In genomic region chr17:917391-917811, GRCh38 we compare ENCODE assay signal across 18 cellular contexts.
DNase-seq lines count a peak whose midpoint lies in the region; ATAC-seq and TF ChIP-seq lines count a peak whose summit lies in the region.
"Had no signal": no experiment of that assay in that cellular context is flagged by ENCODE, and none has a peak within 500 bp of the region (broad histone marks: within the 10 kb centered on the region; RNA-seq: fewer than 3 reads in every experiment).

No MANE protein-coding gene starts in this region.

- H2BK15ac ChIP-seq in H9 (ENCODE audit: low read depth, low read length) (no peak overlapping the region), mesenchymal stem cell (ENCODE audit: low read depth, poor library complexity, severe bottlenecking) (no peak overlapping the region)

- H3K27ac Mint-ChIP-seq in H9: peak overlapping the region; percentile 3 to 90 (median 74); a peak in 5 of 7 replicates
- H3K27ac Mint-ChIP-seq: activated CD4-positive, alpha-beta T cell treated with anti-CD3 and anti-CD28 coated beads for 36 hours; activated T-cell treated with anti-CD3 and anti-CD28 coated beads, Interleukin-2, amount 50 U/mL, for 72 hours; CD4-positive, alpha-beta T cell; memory B cell had no signal

- peaks cover 12 to 37% (median 24%) of the 10 kb centered on the region in 3 experiments for H3K36me3 Mint-ChIP-seq in H9 (ENCODE audit: insufficient read depth in 1 of 3, low read depth in 3 of 3)
- H3K36me3 Mint-ChIP-seq: memory B cell had no signal

- H3K79me1 ChIP-seq in H9 (ENCODE audit: insufficient read depth, low read depth, low read length, poor library complexity, severe bottlenecking) (no peaks in the 10 kb centered on the region), mesenchymal stem cell (replicated peaks; ENCODE audit: low read length, poor library complexity, severe bottlenecking) (peaks cover 55% of the 10 kb centered on the region)

- H3K79me2 ChIP-seq in H9 (ENCODE audit: insufficient read depth, low read length): peaks cover 8% of the 10 kb centered on the region; the same call in 1 of the 2 replicates

- H3K4me2 ChIP-seq in H9 (ENCODE audit: insufficient read depth, insufficient read length, low read length): no peak overlapping the region
- H3K4me2 ChIP-seq in mesenchymal stem cell (ENCODE audit: low read length, poor library complexity, severe bottlenecking): no peak overlapping the region

- WGBS in H9 (ENCODE audit: extremely low coverage, insufficient read length, low lambda C conversion rate): no CpG with 5 or more reads among the region's 19 CpGs
- 98% methylated on average over 19 of the region's 19 CpGs for WGBS in mesenchymal stem cell
- 84 to 85% methylated on average over 4 to 19 of the region's 19 CpGs for WGBS in transverse colon (ENCODE audit: low coverage in 1 of 2), 2 donors

- no peak overlapping the region for H2AK5ac ChIP-seq in H9 (ENCODE audit: insufficient read length, low read length)
- no peak overlapping the region for H2AK5ac ChIP-seq in mesenchymal stem cell (ENCODE audit: low read length, severe bottlenecking)

- H3K36me3 ChIP-seq in duodenal mucosa (ENCODE audit: control insufficient read depth in 1 of 2, insufficient read depth in 2 of 2, low read length in 2 of 2) (no peaks in the 10 kb centered on the region), mesenchymal stem cell (ENCODE audit: control insufficient read depth in 1 of 2, insufficient read depth in 2 of 2, low read depth in 1 of 2, low read length in 2 of 2) (peaks cover 0 to 19% of the 10 kb centered on the region in 2 experiments), transverse colon (no peaks in the 10 kb centered on the region)
- H3K36me3 ChIP-seq: ovary had no signal

- H4K5ac ChIP-seq in H9 (ENCODE audit: insufficient read length, low read depth, low read length): no peak overlapping the region

- H3K4ac ChIP-seq in H9 (ENCODE audit: low read depth, low read length) (no peak overlapping the region), mesenchymal stem cell (ENCODE audit: low read depth in 1 of 2, low read length in 2 of 2) (no peak overlapping the region)

- no peaks in the 10 kb centered on the region for H4K20me1 ChIP-seq in H9 (ENCODE audit: control insufficient read depth, insufficient read depth, insufficient read length)

- H3K27ac ChIP-seq in H9 (ENCODE audit: insufficient read length, low read depth, low read length) (no peak overlapping the region), duodenal mucosa (ENCODE audit: low read depth, low read length) (peak overlapping the region; percentile 20), mesenchymal stem cell (ENCODE audit: low read length, poor library complexity, severe bottlenecking) (no peak overlapping the region), transverse colon (peak overlapping the region; percentile 15 to 58 (median 31))
- H3K27ac ChIP-seq: HL-60 had no signal

- no peak overlapping the region for H2BK20ac ChIP-seq in H9 (ENCODE audit: low read depth, low read length, poor library complexity, severe bottlenecking)

- H2BK5ac ChIP-seq in H9 (ENCODE audit: insufficient read length, low read length) (no peak overlapping the region), mesenchymal stem cell (ENCODE audit: low read depth, low read length, poor library complexity, severe bottlenecking) (no peak overlapping the region)

- H3K18ac ChIP-seq in H9 (ENCODE audit: insufficient read length, low read depth, low read length): no peak overlapping the region
- no peak overlapping the region for H3K18ac ChIP-seq in mesenchymal stem cell (ENCODE audit: low read depth in 1 of 2, low read length in 2 of 2)

- H3K27me3 Mint-ChIP-seq in H9 (ENCODE audit: low read depth): no peaks in the 10 kb centered on the region

- no peaks in the 10 kb centered on the region for H3K23me2 ChIP-seq in H9 (ENCODE audit: insufficient read length, low read depth, low read length, poor library complexity, severe bottlenecking)

- H3K9me3 Mint-ChIP-seq in H9: no peaks in the 10 kb centered on the region
- H3K9me3 Mint-ChIP-seq: activated T-cell treated with anti-CD3 and anti-CD28 coated beads, Interleukin-2, amount 50 U/mL, for 72 hours; CD4-positive, alpha-beta T cell; memory B cell had no signal

- no peak overlapping the region for H3K4me3 Mint-ChIP-seq in H9
- H3K4me3 Mint-ChIP-seq: activated CD4-positive, alpha-beta T cell treated with anti-CD3 and anti-CD28 coated beads for 36 hours; activated T-cell treated with anti-CD3 and anti-CD28 coated beads, Interleukin-2, amount 50 U/mL, for 72 hours; CD4-positive, alpha-beta T cell; memory B cell had no signal

- H3K4me1 Mint-ChIP-seq in H9: peaks cover 58 to 62% of the 10 kb centered on the region in 2 experiments
- H3K4me1 Mint-ChIP-seq: activated CD4-positive, alpha-beta T cell treated with anti-CD3 and anti-CD28 coated beads for 36 hours; memory B cell had no signal

- no peak overlapping the region for H3T11ph ChIP-seq in H9 (ENCODE audit: low read length)

- H2BK12ac ChIP-seq in H9 (ENCODE audit: insufficient read length, low read depth, low read length) (peak overlapping the region; percentile 90), mesenchymal stem cell (ENCODE audit: low read length in 2 of 2) (no peak overlapping the region)

- H3K14ac ChIP-seq in H9 (ENCODE audit: insufficient read depth, low read length) (peak overlapping the region; percentile 78), mesenchymal stem cell (ENCODE audit: low read length in 2 of 2) (no peak overlapping the region)

- H3K27me3 ChIP-seq in H9 (ENCODE audit: insufficient read depth, low read length) (no peaks in the 10 kb centered on the region), duodenal mucosa (ENCODE audit: control insufficient read depth in 1 of 2, insufficient read depth in 2 of 2, low read length in 2 of 2) (no peaks in the 10 kb centered on the region), mesenchymal stem cell (ENCODE audit: control insufficient read depth in 1 of 2, insufficient read depth in 1 of 2, low read length in 2 of 2) (no peaks in the 10 kb centered on the region), transverse colon (no peaks in the 10 kb centered on the region)
- H3K27me3 ChIP-seq: ovary had no signal

- TF ChIP-seq CTCF in H9 (conservative IDR thresholded peaks at IDR 0.05) (no peak), transverse colon (IDR thresholded peaks at IDR 0.05) (no peak)

- H2AFZ ChIP-seq in H9 (ENCODE audit: low read length) (no peak overlapping the region), mesenchymal stem cell (ENCODE audit: low read depth, low read length) (no peak overlapping the region)

- no peak overlapping the region for H2BK120ac ChIP-seq in H9 (ENCODE audit: low read depth, low read length, poor library complexity, severe bottlenecking)
- no peak overlapping the region for H2BK120ac ChIP-seq in mesenchymal stem cell (ENCODE audit: low read depth, low read length)

- DNase-seq in H9 (no peak), mesenchymal stem cell (no peak), transverse colon (no peak), pons (ENCODE audit: low spot score) (no peak), NCI-H526 treated with DMSO at 0.1 percent for 48 hours (lab: John Stamatoyannopoulos, UW) (no peak)
- no peak for DNase-seq in stimulated activated CD4-positive, alpha-beta T cell treated with anti-CD3 and anti-CD28 coated beads, Interleukin-4, amount 100 ng/mL, for 24 hours
- DNase-seq: activated CD4-positive, alpha-beta T cell treated with anti-CD3 and anti-CD28 coated beads for 36 hours; activated T-cell treated with anti-CD3 and anti-CD28 coated beads, Interleukin-2, amount 50 U/mL, for 72 hours; CD4-positive, alpha-beta T cell; effector memory CD4-positive, alpha-beta T cell; hypothalamus; stimulated activated CD4-positive, alpha-beta T cell treated with anti-CD3 and anti-CD28 coated beads, Interleukin-4, amount 100 ng/mL, for 1 hour; stimulated activated naive CD4-positive, alpha-beta T cell had no signal

- TF ChIP-seq POLR2A in transverse colon (IDR thresholded peaks at IDR 0.05): no peak

- H4K8ac ChIP-seq in H9 (replicated peaks; ENCODE audit: insufficient read length, low read depth, low read length) (no peak overlapping the region), mesenchymal stem cell (ENCODE audit: low read length) (no peak overlapping the region)

- H3K9ac ChIP-seq in H9 (ENCODE audit: extremely low read depth, insufficient read length, low read length): no peak overlapping the region
- H3K9ac ChIP-seq in duodenal mucosa (ENCODE audit: low read depth in 1 of 2, low read length in 2 of 2): no peak overlapping the region
- peak overlapping the region; percentile 78 for H3K9ac ChIP-seq in mesenchymal stem cell (ENCODE audit: low read length)

- in situ Hi-C loops in transverse colon (cut with MboI; ENCODE audit: low pct_ligation_motif_present in 1 of 4, low pct_unique_long_range_greater_than_20kb in 1 of 4, low sequenced_read_pairs in 3 of 4): no loop called here

- ATAC-seq in HG02571 (IDR thresholded peaks at IDR 0.05; ENCODE audit: unreplicated experiment): no peak
- ATAC-seq: activated CD4-positive, alpha-beta T cell treated with anti-CD3 and anti-CD28 coated beads for 36 hours; activated T-cell treated with anti-CD3 and anti-CD28 coated beads, Interleukin-2, amount 50 U/mL, for 72 hours had no signal

- H3K23ac ChIP-seq in H9 (ENCODE audit: insufficient read length, low read depth, low read length) (no peak overlapping the region), mesenchymal stem cell (ENCODE audit: low read length in 2 of 2) (no peak overlapping the region)

- no peak overlapping the region for H4K91ac ChIP-seq in H9 (ENCODE audit: insufficient read length, low read depth, low read length)
- H4K91ac ChIP-seq in mesenchymal stem cell (ENCODE audit: low read length): no peak overlapping the region

- H3K4me1 ChIP-seq in H9 (ENCODE audit: insufficient read depth, low read length): peaks cover 3% of the 10 kb centered on the region; the same call in 1 of the 2 replicates
- H3K4me1 ChIP-seq in duodenal mucosa (ENCODE audit: control insufficient read depth in 1 of 2, insufficient read depth in 2 of 2, low read length in 2 of 2): no peaks in the 10 kb centered on the region
- H3K4me1 ChIP-seq in mesenchymal stem cell (ENCODE audit: control insufficient read depth, insufficient read depth, low read depth, low read length): peaks cover 19% of the 10 kb centered on the region
- peaks cover 3 to 19% (median 6%) of the 10 kb centered on the region in 4 donors for H3K4me1 ChIP-seq in transverse colon

- H3K9me3 ChIP-seq in H9 (ENCODE audit: control insufficient read depth, low read depth, low read length) (no peaks in the 10 kb centered on the region), duodenal mucosa (ENCODE audit: control insufficient read depth in 1 of 2, low read length in 2 of 2) (no peaks in the 10 kb centered on the region), mesenchymal stem cell (ENCODE audit: control insufficient read depth, low read length) (no peaks in the 10 kb centered on the region), transverse colon (no peaks in the 10 kb centered on the region)
- H3K9me3 ChIP-seq: ovary had no signal

- no peak for TF ChIP-seq EP300 in transverse colon (IDR thresholded peaks at IDR 0.05; ENCODE audit: low read depth)

- no peak overlapping the region for H3K56ac ChIP-seq in H9 (ENCODE audit: insufficient read length, low read depth, low read length)

- intact Hi-C loops in transverse colon (cut with DNase I; ENCODE audit: low total_unique reads): loop anchor here (10.0 kb wide), 1 partner anchor 57 kb away; the partner anchor contains the start of gene NXN

- no peak overlapping the region for H3K4me3 ChIP-seq in duodenal mucosa (ENCODE audit: low read depth in 1 of 2, low read length in 2 of 2)
- no peak overlapping the region for H3K4me3 ChIP-seq in mesenchymal stem cell (ENCODE audit: insufficient read depth in 1 of 2, low read depth in 1 of 2, low read length in 2 of 2)
- H3K4me3 ChIP-seq in transverse colon: no peak overlapping the region
- H3K4me3 ChIP-seq: ovary had no signal

Comparison
In these comparisons a context has a peak if more than half of its experiments do, and no peak if none do; other contexts are left out.
1. H3K27ac ChIP-seq: peak in duodenal mucosa (single experiment) and transverse colon (4 of 4); none in H9 (single experiment) and mesenchymal stem cell (single experiment).